Comparison of ENCODE assay signal across 36 cellular contexts in the genomic region with DNA sequence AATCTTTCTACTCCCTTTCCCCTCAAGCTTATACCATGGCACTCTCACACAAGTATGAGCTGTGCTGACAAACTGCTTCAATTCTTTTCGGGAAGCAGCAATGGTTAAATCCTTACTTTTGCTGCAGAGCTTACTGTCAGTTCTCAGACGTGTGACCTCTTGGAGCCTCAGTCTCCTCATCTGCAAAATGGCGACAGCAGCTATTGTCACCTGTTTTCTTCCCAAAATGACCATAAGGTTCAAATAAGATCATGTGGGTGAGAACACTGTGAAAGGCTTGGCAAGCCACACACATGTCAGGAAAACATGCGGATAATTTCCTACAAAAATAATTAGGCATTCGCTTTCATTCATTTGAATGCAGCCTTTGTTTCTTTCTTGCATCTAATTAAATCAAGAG.
"Had no signal": no experiment of that assay in that cellular context is flagged by ENCODE, and none has a peak within 500 bp of the region (broad histone marks: within the 10 kb centered on the region; RNA-seq: fewer than 3 reads in every experiment).

No MANE protein-coding gene starts in this region.

- H3K27ac Mint-ChIP-seq: activated B cell treated with CpG ODN at 0.5 μM for 24 hours; activated CD4-positive, alpha-beta memory T cell treated with anti-CD3 and anti-CD28 coated beads for 36 hours; activated CD4-positive, alpha-beta T cell treated with anti-CD3 and anti-CD28 coated beads, Interleukin-2, amount 10 ng/mL, durations not matched to agents 24 days and 14 days; activated CD8-positive, alpha-beta T cell treated with anti-CD3 and anti-CD28 coated beads for 36 hours; activated naive CD4-positive, alpha-beta T cell treated with anti-CD3 and anti-CD28 coated beads for 36 hours; activated naive CD4-positive, alpha-beta T cell treated with anti-CD3 and anti-CD28 coated beads, Interleukin-2, amount 50 U/mL, for 72 hours; activated naive CD8-positive, alpha-beta T cell treated with anti-CD3 and anti-CD28 coated beads for 36 hours; activated T-cell treated with anti-CD3 and anti-CD28 coated beads, Interleukin-2, amount 50 U/mL, for 72 hours; activated T-helper 1 cell treated with anti-CD3 and anti-CD28 coated beads, Interleukin-12 subunit alpha, Interleukin-12 subunit beta, Interleukin-2, Interleukin-4 antibody, amounts not matched to agents 30 ng/mL and 10 ng/mL and 1 ng/mL, durations not matched to agents 14 hours and 24 hours and 36 hours; activated T-helper 17 cell treated with anti-CD3 and anti-CD28 coated beads, Interleukin-2, amount 50 U/mL, for 72 hours; T-helper 1 cell treated with Interleukin-12 subunit alpha and Interleukin-12 subunit beta and Interleukin-4 antibody, amounts not matched to agents 30 μg/mL and 1 μg/mL, for 36 hours; T-helper 2 cell treated with Interferon-gamma antibody and Interleukin-4, amounts not matched to agents 5 μg/mL and 100 μg/mL, for 36 hours had no signal

- H3K4me3 Mint-ChIP-seq: activated B cell treated with CpG ODN at 0.5 μM for 24 hours; activated CD4-positive, alpha-beta memory T cell treated with anti-CD3 and anti-CD28 coated beads for 36 hours; activated CD4-positive, alpha-beta T cell treated with anti-CD3 and anti-CD28 coated beads, Interleukin-2, amount 10 ng/mL, durations not matched to agents 24 days and 14 days; activated CD8-positive, alpha-beta T cell treated with anti-CD3 and anti-CD28 coated beads for 36 hours; activated naive CD4-positive, alpha-beta T cell treated with anti-CD3 and anti-CD28 coated beads for 36 hours; activated naive CD8-positive, alpha-beta T cell treated with anti-CD3 and anti-CD28 coated beads for 36 hours; activated T-cell treated with anti-CD3 and anti-CD28 coated beads, Interleukin-2, amount 50 U/mL, for 72 hours; activated T-helper 1 cell treated with anti-CD3 and anti-CD28 coated beads, Interleukin-12 subunit alpha, Interleukin-12 subunit beta, Interleukin-2, Interleukin-4 antibody, amounts not matched to agents 30 ng/mL and 10 ng/mL and 1 ng/mL, durations not matched to agents 14 hours and 24 hours and 36 hours; activated T-helper 17 cell treated with anti-CD3 and anti-CD28 coated beads, Interleukin-2, amount 50 U/mL, for 72 hours; T-helper 1 cell treated with Interleukin-12 subunit alpha and Interleukin-12 subunit beta and Interleukin-4 antibody, amounts not matched to agents 30 μg/mL and 1 μg/mL, for 36 hours; T-helper 2 cell treated with Interferon-gamma antibody and Interleukin-4, amounts not matched to agents 5 μg/mL and 100 μg/mL, for 36 hours had no signal

- H3K9me3 Mint-ChIP-seq: activated B cell treated with CpG ODN at 0.5 μM for 24 hours; activated CD4-positive, alpha-beta memory T cell treated with anti-CD3 and anti-CD28 coated beads for 36 hours; activated CD8-positive, alpha-beta T cell treated with anti-CD3 and anti-CD28 coated beads for 36 hours; activated naive CD4-positive, alpha-beta T cell treated with anti-CD3 and anti-CD28 coated beads for 36 hours; activated T-helper 17 cell treated with anti-CD3 and anti-CD28 coated beads, Interleukin-2, amount 50 U/mL, for 72 hours had no signal

- DNase-seq: activated B cell treated with CpG ODN at 0.5 μM for 24 hours; activated CD4-positive, alpha-beta memory T cell treated with anti-CD3 and anti-CD28 coated beads for 36 hours; activated CD4-positive, alpha-beta T cell treated with anti-CD3 and anti-CD28 coated beads for 4 hours; activated CD4-positive, alpha-beta T cell treated with anti-CD3 and anti-CD28 coated beads, Interleukin-2, amount 10 ng/mL, durations not matched to agents 24 days and 14 days; activated CD4-positive, alpha-beta T cell treated with anti-CD3 and anti-CD28 coated beads, Interleukin-2, amount 50 U/mL, for 1 hour; activated CD4-positive, alpha-beta T cell treated with anti-CD3 and anti-CD28 coated beads, Interleukin-2, amount 50 U/mL, for 4 hours; activated CD4-positive, CD25-positive, alpha-beta regulatory T cell treated with anti-CD3 and anti-CD28 coated beads, Interleukin-2, amount 50 U/mL, for 72 hours; activated CD8-positive, alpha-beta memory T cell treated with anti-CD3 and anti-CD28 coated beads, Interleukin-2, amount 50 U/mL, for 4 hours; activated CD8-positive, alpha-beta T cell treated with anti-CD3 and anti-CD28 coated beads for 36 hours; activated effector memory CD4-positive, alpha-beta T cell treated with anti-CD3 and anti-CD28 coated beads, Interleukin-2, amount 50 U/mL, for 16 hours; activated gamma-delta T cell treated with Interleukin-2 at 50 U/mL for 16 hours; activated naive CD4-positive, alpha-beta T cell; activated naive CD4-positive, alpha-beta T cell treated with anti-CD3 and anti-CD28 coated beads for 36 hours; activated naive CD4-positive, alpha-beta T cell treated with anti-CD3 and anti-CD28 coated beads, Interleukin-2, amount 50 U/mL, for 16 hours; activated naive CD8-positive, alpha-beta T cell treated with anti-CD3 and anti-CD28 coated beads for 36 hours; activated T-cell treated with anti-CD3 and anti-CD28 coated beads for 4 hours; activated T-cell treated with anti-CD3 and anti-CD28 coated beads, Interleukin-2, amount 50 U/mL, for 1 hour; activated T-cell treated with anti-CD3 and anti-CD28 coated beads, Interleukin-2, amount 50 U/mL, for 72 hours; amniotic stem cell; aorta; brain microvascular endothelial cell; central memory CD4-positive, alpha-beta T cell; T-helper 1 cell; T-helper 2 cell; T-helper 9 cell had no signal

- H3K27me3 ChIP-seq: adrenal gland, body of pancreas, brain microvascular endothelial cell, breast epithelium had no signal

- FAIRE-seq: astrocyte, TTC549 had no signal

- H3K36me3 ChIP-seq: adrenal gland, brain microvascular endothelial cell, breast epithelium had no signal

- H3K4me3 ChIP-seq: adrenal gland, body of pancreas, breast epithelium had no signal

- H3K9me3 ChIP-seq: adrenal gland, body of pancreas, breast epithelium had no signal

- H3K27me3 Mint-ChIP-seq: activated B cell treated with CpG ODN at 0.5 μM for 24 hours; activated CD4-positive, alpha-beta memory T cell treated with anti-CD3 and anti-CD28 coated beads for 36 hours; activated CD4-positive, alpha-beta T cell treated with anti-CD3 and anti-CD28 coated beads, Interleukin-2, amount 10 ng/mL, durations not matched to agents 24 days and 14 days; activated CD8-positive, alpha-beta T cell treated with anti-CD3 and anti-CD28 coated beads for 36 hours; activated naive CD8-positive, alpha-beta T cell treated with anti-CD3 and anti-CD28 coated beads for 36 hours; activated T-helper 17 cell treated with anti-CD3 and anti-CD28 coated beads, Interleukin-2, amount 50 U/mL, for 72 hours had no signal

- H3K27ac ChIP-seq: adrenal gland, body of pancreas, brain microvascular endothelial cell, breast epithelium, VCaP had no signal

- H3K36me3 Mint-ChIP-seq: activated naive CD8-positive, alpha-beta T cell treated with anti-CD3 and anti-CD28 coated beads for 36 hours had no signal

- ATAC-seq: activated CD8-positive, alpha-beta T cell treated with anti-CD3 and anti-CD28 coated beads for 36 hours; activated naive CD4-positive, alpha-beta T cell treated with anti-CD3 and anti-CD28 coated beads, Interleukin-2, amount 50 U/mL, for 72 hours; activated T-cell treated with anti-CD3 and anti-CD28 coated beads, Interleukin-2, amount 50 U/mL, for 72 hours; activated T-helper 17 cell treated with anti-CD3 and anti-CD28 coated beads, Interleukin-2, amount 50 U/mL, for 72 hours; body of pancreas had no signal
